In the genomic region with DNA sequence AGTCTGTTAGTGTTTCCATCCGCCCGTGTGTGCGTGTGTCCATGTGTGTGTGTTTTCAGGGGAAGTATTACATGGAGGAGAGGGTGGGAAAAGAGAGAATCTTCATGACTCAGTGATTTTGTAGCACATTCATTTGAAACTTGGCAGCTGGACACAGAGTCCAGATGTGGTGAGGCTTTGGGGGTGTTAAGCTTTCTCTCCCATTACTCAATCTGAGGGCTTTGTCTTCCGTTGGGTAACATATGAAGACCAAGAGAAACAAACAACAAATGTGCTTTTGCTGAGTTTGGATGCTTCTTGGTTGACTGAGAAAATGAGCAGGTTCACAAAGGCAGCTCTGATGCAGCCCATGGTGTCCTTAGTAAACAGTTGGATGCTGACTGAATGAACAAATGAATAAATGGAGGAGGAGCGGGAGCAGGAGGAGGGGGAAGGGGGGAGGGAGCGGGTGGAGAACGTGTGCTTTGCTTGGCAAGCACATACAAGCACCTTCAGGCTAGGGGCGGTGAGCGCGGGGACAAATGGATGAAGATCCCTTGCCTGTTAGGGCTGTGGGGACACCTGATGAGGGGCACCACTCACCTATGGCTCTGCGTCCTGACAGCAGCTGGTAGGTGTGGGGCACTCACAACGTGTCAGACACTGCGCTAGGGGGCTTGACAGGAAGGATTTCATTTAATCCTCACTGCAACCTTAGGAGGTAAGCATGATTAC, we compare ENCODE assay signal across 16 cellular contexts.
DNase-seq lines count a peak whose midpoint lies in the region; ATAC-seq and TF ChIP-seq lines count a peak whose summit lies in the region.
"Had no signal": no experiment of that assay in that cellular context is flagged by ENCODE, and none has a peak within 500 bp of the region (broad histone marks: within the 10 kb centered on the region; RNA-seq: fewer than 3 reads in every experiment).

No MANE protein-coding gene starts in this region.

- H3K9me3 ChIP-seq in uterus = no peaks in the 10 kb centered on the region
- H3K9me3 ChIP-seq: A549 had no signal

- H3K4me1 Mint-ChIP-seq in activated naive CD8-positive, alpha-beta T cell treated with anti-CD3 and anti-CD28 coated beads, Interleukin-2, amount 10 ng/mL, durations not matched to agents 7 days and 5 days = peaks cover 4% of the 10 kb centered on the region
- no peaks in the 10 kb centered on the region for H3K4me1 Mint-ChIP-seq in activated naive CD8-positive, alpha-beta T cell treated with anti-CD3 and anti-CD28 coated beads for 36 hours
- no peaks in the 10 kb centered on the region for H3K4me1 Mint-ChIP-seq in activated CD4-positive, alpha-beta memory T cell treated with anti-CD3 and anti-CD28 coated beads for 36 hours (ENCODE audit: low read depth)

- no peaks in the 10 kb centered on the region for H3K27me3 ChIP-seq in dorsolateral prefrontal cortex
- no peaks in the 10 kb centered on the region for H3K27me3 ChIP-seq in uterus

- H3K9me3 Mint-ChIP-seq in activated naive CD8-positive, alpha-beta T cell treated with anti-CD3 and anti-CD28 coated beads, Interleukin-2, amount 10 ng/mL, durations not matched to agents 7 days and 5 days = no peaks in the 10 kb centered on the region
- no peaks in the 10 kb centered on the region for H3K9me3 Mint-ChIP-seq in activated naive CD8-positive, alpha-beta T cell treated with anti-CD3 and anti-CD28 coated beads for 36 hours
- H3K9me3 Mint-ChIP-seq in activated CD4-positive, alpha-beta memory T cell treated with anti-CD3 and anti-CD28 coated beads for 36 hours = no peaks in the 10 kb centered on the region
- H3K9me3 Mint-ChIP-seq: activated naive CD4-positive, alpha-beta T cell treated with anti-CD3 and anti-CD28 coated beads, Interleukin-2, amount 50 U/mL, for 24 hours had no signal

- no peak overlapping the region for H3K4me3 Mint-ChIP-seq in activated naive CD8-positive, alpha-beta T cell treated with anti-CD3 and anti-CD28 coated beads, Interleukin-2, amount 10 ng/mL, durations not matched to agents 7 days and 5 days
- no peak overlapping the region for H3K4me3 Mint-ChIP-seq in activated naive CD8-positive, alpha-beta T cell treated with anti-CD3 and anti-CD28 coated beads for 36 hours
- H3K4me3 Mint-ChIP-seq in activated CD4-positive, alpha-beta memory T cell treated with anti-CD3 and anti-CD28 coated beads for 36 hours = no peak overlapping the region
- H3K4me3 Mint-ChIP-seq: activated naive CD4-positive, alpha-beta T cell treated with anti-CD3 and anti-CD28 coated beads, Interleukin-2, amount 50 U/mL, for 24 hours had no signal

- H3K27ac ChIP-seq in dorsolateral prefrontal cortex (peak overlapping the region in 54 of 59 donors; percentile 9 to 86 (median 68)), uterus (no peak overlapping the region)
- H3K27ac ChIP-seq: A549, foreskin keratinocyte had no signal

- no peak for ATAC-seq in activated naive CD8-positive, alpha-beta T cell treated with anti-CD3 and anti-CD28 coated beads, Interleukin-2, amount 10 ng/mL, durations not matched to agents 7 days and 5 days (ENCODE audit: low read depth)
- no peak for ATAC-seq in GM19395 (IDR thresholded peaks at IDR 0.05; ENCODE audit: unreplicated experiment)
- ATAC-seq: A549, foreskin keratinocyte, SK-N-SH treated with all-trans-retinoic acid at 6 μM for 48 hours had no signal

- H3K27me3 Mint-ChIP-seq in activated naive CD8-positive, alpha-beta T cell treated with anti-CD3 and anti-CD28 coated beads, Interleukin-2, amount 10 ng/mL, durations not matched to agents 7 days and 5 days = peaks cover 5% of the 10 kb centered on the region
- H3K27me3 Mint-ChIP-seq in activated naive CD8-positive, alpha-beta T cell treated with anti-CD3 and anti-CD28 coated beads for 36 hours = peaks cover 3% of the 10 kb centered on the region
- H3K27me3 Mint-ChIP-seq in activated CD4-positive, alpha-beta memory T cell treated with anti-CD3 and anti-CD28 coated beads for 36 hours = peaks cover 2% of the 10 kb centered on the region
- H3K27me3 Mint-ChIP-seq: activated naive CD4-positive, alpha-beta T cell treated with anti-CD3 and anti-CD28 coated beads, Interleukin-2, amount 50 U/mL, for 24 hours had no signal

- no peaks in the 10 kb centered on the region for H3K36me3 Mint-ChIP-seq in activated naive CD8-positive, alpha-beta T cell treated with anti-CD3 and anti-CD28 coated beads, Interleukin-2, amount 10 ng/mL, durations not matched to agents 7 days and 5 days
- no peaks in the 10 kb centered on the region for H3K36me3 Mint-ChIP-seq in activated naive CD8-positive, alpha-beta T cell treated with anti-CD3 and anti-CD28 coated beads for 36 hours
- no peaks in the 10 kb centered on the region for H3K36me3 Mint-ChIP-seq in activated CD4-positive, alpha-beta memory T cell treated with anti-CD3 and anti-CD28 coated beads for 36 hours

- H3K27ac Mint-ChIP-seq in activated naive CD8-positive, alpha-beta T cell treated with anti-CD3 and anti-CD28 coated beads, Interleukin-2, amount 10 ng/mL, durations not matched to agents 7 days and 5 days = peak overlapping the region; percentile 44
- no peak overlapping the region for H3K27ac Mint-ChIP-seq in activated naive CD8-positive, alpha-beta T cell treated with anti-CD3 and anti-CD28 coated beads for 36 hours
- H3K27ac Mint-ChIP-seq in activated CD4-positive, alpha-beta memory T cell treated with anti-CD3 and anti-CD28 coated beads for 36 hours = no peak overlapping the region
- H3K27ac Mint-ChIP-seq: activated naive CD4-positive, alpha-beta T cell treated with anti-CD3 and anti-CD28 coated beads, Interleukin-2, amount 50 U/mL, for 24 hours had no signal

- TF ChIP-seq POLR2A in uterus (IDR thresholded peaks at IDR 0.05) = no peak

- CTCF ChIA-PET in activated CD4-positive, alpha-beta memory T cell treated with anti-CD3 and anti-CD28 coated beads for 36 hours (lab: Charles Lee) = no interaction called here

- no peaks in the 10 kb centered on the region for H3K36me3 ChIP-seq in uterus

- intact Hi-C loops in dorsolateral prefrontal cortex (cut with DNase I) (loop anchor here in 1 of 2 donors (10.0 kb wide), 1 partner anchor 65 kb away; no protein-coding TSS in a partner anchor), uterus (cut with DNase I; ENCODE audit: low total_unique reads) (no loop called here)
- intact Hi-C loops in activated CD4-positive, alpha-beta memory T cell treated with anti-CD3 and anti-CD28 coated beads for 36 hours (cut with micrococcal nuclease) = no loop called here

- DNase-seq in activated naive CD8-positive, alpha-beta T cell treated with anti-CD3 and anti-CD28 coated beads, Interleukin-2, amount 10 ng/mL, durations not matched to agents 7 days and 5 days = no peak
- DNase-seq in activated naive CD8-positive, alpha-beta T cell treated with anti-CD3 and anti-CD28 coated beads for 36 hours = no peak
- peak in 1 of 10 donors; percentile 54 for DNase-seq in dorsolateral prefrontal cortex
- DNase-seq in left kidney (ENCODE audit: low read depth, low spot score) = peak; percentile 68
- DNase-seq in uterus = peak; percentile 32 to 36
- DNase-seq in stimulated activated CD4-positive, alpha-beta T cell treated with anti-CD3 and anti-CD28 coated beads, Interleukin-4, amount 100 ng/mL, for 1 hour = no peak
- no peak for DNase-seq in activated CD4-positive, alpha-beta memory T cell treated with anti-CD3 and anti-CD28 coated beads for 36 hours
- DNase-seq: DMS153, foreskin keratinocyte, kidney, MV-4-11, small intestine had no signal

- H3K4me1 ChIP-seq in uterus = no peaks in the 10 kb centered on the region
- H3K4me1 ChIP-seq: A549, foreskin keratinocyte had no signal

- H3K4me3 ChIP-seq in dorsolateral prefrontal cortex = peak overlapping the region in 1 of 59 donors; percentile 13
- H3K4me3 ChIP-seq in uterus = no peak overlapping the region
- H3K4me3 ChIP-seq: A549 had no signal

- TF ChIP-seq CTCF in dorsolateral prefrontal cortex (IDR thresholded peaks at IDR 0.05 in 54 of 56, conservative IDR thresholded peaks at IDR 0.05 in 2 of 56; ENCODE audit: low read depth in 1 of 56, partially characterized antibody in 56 of 56) = no peak
- TF ChIP-seq CTCF in uterus (IDR thresholded peaks at IDR 0.05) = no peak

- POLR2A ChIA-PET in activated naive CD8-positive, alpha-beta T cell treated with anti-CD3 and anti-CD28 coated beads, Interleukin-2, amount 10 ng/mL, durations not matched to agents 7 days and 5 days (lab: Charles Lee) = no interaction called here
- POLR2A ChIA-PET in activated CD4-positive, alpha-beta memory T cell treated with anti-CD3 and anti-CD28 coated beads for 36 hours (lab: Charles Lee) = no interaction called here

Comparison
In these comparisons a context has a peak if more than half of its experiments do, and no peak if none do; other contexts are left out.
1. DNase-seq: peak in left kidney (single experiment) and uterus (2 of 2); none in activated naive CD8-positive, alpha-beta T cell treated with anti-CD3 and anti-CD28 coated beads, Interleukin-2, amount 10 ng/mL, durations not matched to agents 7 days and 5 days (single experiment), activated naive CD8-positive, alpha-beta T cell treated with anti-CD3 and anti-CD28 coated beads for 36 hours (single experiment), stimulated activated CD4-positive, alpha-beta T cell treated with anti-CD3 and anti-CD28 coated beads, Interleukin-4, amount 100 ng/mL, for 1 hour (single experiment) and activated CD4-positive, alpha-beta memory T cell treated with anti-CD3 and anti-CD28 coated beads for 36 hours (single experiment).
2. H3K27ac ChIP-seq: peak in dorsolateral prefrontal cortex (54 of 59); none in uterus (0 of 2).